19 cellular contexts compared by ENCODE assay signal in the genomic region with DNA sequence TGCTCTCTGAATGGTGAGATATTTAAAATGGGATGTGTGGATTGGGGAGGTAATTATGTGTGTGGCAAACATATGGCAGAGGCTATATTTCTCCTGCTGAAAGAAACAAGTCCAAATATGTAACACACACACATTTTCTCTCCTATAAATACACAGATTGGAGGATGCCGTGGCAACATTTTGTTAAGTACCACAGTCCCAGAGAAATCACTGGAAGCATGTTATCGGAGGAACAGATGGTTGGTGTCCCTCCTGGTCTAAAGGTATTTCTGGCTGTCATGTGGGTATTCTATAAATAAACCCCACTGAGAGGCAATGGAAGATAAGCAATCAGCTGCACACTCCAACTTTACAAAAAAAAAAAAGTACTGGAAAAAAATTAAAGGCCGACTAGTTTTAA.
DNase-seq lines count a peak whose midpoint lies in the region; ATAC-seq and TF ChIP-seq lines count a peak whose summit lies in the region.
"Had no signal": no experiment of that assay in that cellular context is flagged by ENCODE, and none has a peak within 500 bp of the region (broad histone marks: within the 10 kb centered on the region; RNA-seq: fewer than 3 reads in every experiment).

No MANE protein-coding gene starts in this region.

- H3K27me3 Mint-ChIP-seq in type B pancreatic cell: peaks cover 2% of the 10 kb centered on the region
- H3K27me3 Mint-ChIP-seq: CD8-positive, alpha-beta memory T cell had no signal

- DNase-seq in Right ventricle myocardium superior (no peak), right atrium auricular region (ENCODE audit: low spot score) (no peak), cerebellar nuclear complex (lab: John Stamatoyannopoulos, UW) (peak; percentile 60 to 91), inferior parietal cortex (ENCODE audit: extremely low spot score) (peak; percentile 66), type B pancreatic cell (ENCODE audit: extremely low spot score, unreplicated experiment) (no peak), NCI-H2227 (lab: John Stamatoyannopoulos, UW; ENCODE audit: unreplicated experiment) (no peak), T1000 (lab: John Stamatoyannopoulos, UW) (no peak)
- DNase-seq: CD8-positive, alpha-beta memory T cell; EL; GM23248; H9; HFFc6; Kasumi-1; NCI-H187; NCI-H446 treated with DMSO at 0.1 percent for 48 hours; NK-92 treated with Interleukin-12 subunit alpha and Interleukin-12 subunit beta, amount 100 ng/mL, for 24 hours; SJCRH30 had no signal

- no peak overlapping the region for H3K27ac Mint-ChIP-seq in type B pancreatic cell
- H3K27ac Mint-ChIP-seq: CD8-positive, alpha-beta memory T cell; H9; HFFc6 had no signal

- no peak for TF ChIP-seq CTCF in right atrium auricular region (IDR thresholded peaks at IDR 0.05)
- TF ChIP-seq CTCF in type B pancreatic cell (conservative IDR thresholded peaks at IDR 0.05): no peak

- intact Hi-C loops in Right ventricle myocardium superior (cut with DNase I): no loop called here

- H3K4me1 ChIP-seq in right atrium auricular region: no peaks in the 10 kb centered on the region
- H3K4me1 ChIP-seq: SJCRH30 had no signal

- no peaks in the 10 kb centered on the region for H3K9me3 ChIP-seq in right atrium auricular region

- no peaks in the 10 kb centered on the region for H3K4me1 Mint-ChIP-seq in type B pancreatic cell (ENCODE audit: unreplicated experiment)
- H3K4me1 Mint-ChIP-seq: CD8-positive, alpha-beta memory T cell; H9 had no signal

- no peaks in the 10 kb centered on the region for H3K36me3 ChIP-seq in right atrium auricular region
- H3K36me3 ChIP-seq: SJCRH30 had no signal

- no peaks in the 10 kb centered on the region for H3K9me3 Mint-ChIP-seq in type B pancreatic cell
- H3K9me3 Mint-ChIP-seq: H9, HFFc6 had no signal

- H3K36me3 Mint-ChIP-seq in type B pancreatic cell: no peaks in the 10 kb centered on the region
- H3K36me3 Mint-ChIP-seq: CD8-positive, alpha-beta memory T cell had no signal

- H3K4me3 ChIP-seq in right atrium auricular region: no peak overlapping the region
- H3K4me3 ChIP-seq: GM23248, SJCRH30 had no signal

- ATAC-seq in Right ventricle myocardium superior (ENCODE audit: poor library complexity): peak; percentile 67
- ATAC-seq: Panc1 had no signal

- no peaks in the 10 kb centered on the region for H3K27me3 ChIP-seq in right atrium auricular region
- H3K27me3 ChIP-seq: SJCRH30 had no signal

- H3K27ac ChIP-seq in right atrium auricular region: no peak overlapping the region
- H3K27ac ChIP-seq: C4-2B, GM23248, SJCRH30 had no signal

- no peak overlapping the region for H3K4me3 Mint-ChIP-seq in type B pancreatic cell
- H3K4me3 Mint-ChIP-seq: CD8-positive, alpha-beta memory T cell; H9; HFFc6 had no signal

Comparison
In these comparisons a context has a peak if more than half of its experiments do, and no peak if none do; other contexts are left out.
1. DNase-seq: peak in cerebellar nuclear complex (2 of 2) and inferior parietal cortex (single experiment); none in Right ventricle myocardium superior (single experiment), right atrium auricular region (single experiment), type B pancreatic cell (single experiment), NCI-H2227 (single experiment) and T1000 (single experiment).